In the genomic region with DNA sequence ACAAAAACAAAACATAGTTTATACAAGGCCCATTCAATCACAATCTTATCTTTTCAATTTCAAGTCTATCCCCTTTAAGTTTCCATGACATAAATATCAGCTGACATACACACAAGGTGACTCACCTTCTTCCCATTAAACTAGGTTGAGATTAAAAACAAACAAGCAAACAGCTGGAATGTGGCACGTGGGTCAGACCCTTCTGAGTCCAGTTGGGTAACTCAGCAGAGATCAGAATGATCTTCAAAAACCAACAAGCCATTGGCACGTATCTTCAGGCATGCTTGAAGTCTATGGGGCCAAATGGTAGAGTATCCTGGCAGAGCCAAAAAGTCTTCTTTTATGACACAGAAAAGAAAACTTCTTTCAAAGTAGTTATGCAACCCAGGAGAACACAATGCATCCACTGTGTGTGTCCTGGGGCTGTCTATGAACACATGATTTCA, we compare ENCODE assay signal across 1 cellular context.
TF ChIP-seq lines count a peak whose summit lies in the region.

No MANE protein-coding gene starts in this region.

TF ChIP-seq in HCT116, 20 proteins besides CTCF, POLR2A, EP300 and RAD21:
- TF ChIP-seq EGR1 (IDR thresholded peaks at IDR 0.05; ENCODE audit: low read depth) (no peak), CBX3 (IDR thresholded peaks at IDR 0.05; ENCODE audit: low read depth) (no peak), FOSL1 (IDR thresholded peaks at IDR 0.05; ENCODE audit: low read depth) (peak; percentile 41; the same call in 1 of the 2 replicates)
